13 cellular contexts compared by ENCODE assay signal in the genomic region with DNA sequence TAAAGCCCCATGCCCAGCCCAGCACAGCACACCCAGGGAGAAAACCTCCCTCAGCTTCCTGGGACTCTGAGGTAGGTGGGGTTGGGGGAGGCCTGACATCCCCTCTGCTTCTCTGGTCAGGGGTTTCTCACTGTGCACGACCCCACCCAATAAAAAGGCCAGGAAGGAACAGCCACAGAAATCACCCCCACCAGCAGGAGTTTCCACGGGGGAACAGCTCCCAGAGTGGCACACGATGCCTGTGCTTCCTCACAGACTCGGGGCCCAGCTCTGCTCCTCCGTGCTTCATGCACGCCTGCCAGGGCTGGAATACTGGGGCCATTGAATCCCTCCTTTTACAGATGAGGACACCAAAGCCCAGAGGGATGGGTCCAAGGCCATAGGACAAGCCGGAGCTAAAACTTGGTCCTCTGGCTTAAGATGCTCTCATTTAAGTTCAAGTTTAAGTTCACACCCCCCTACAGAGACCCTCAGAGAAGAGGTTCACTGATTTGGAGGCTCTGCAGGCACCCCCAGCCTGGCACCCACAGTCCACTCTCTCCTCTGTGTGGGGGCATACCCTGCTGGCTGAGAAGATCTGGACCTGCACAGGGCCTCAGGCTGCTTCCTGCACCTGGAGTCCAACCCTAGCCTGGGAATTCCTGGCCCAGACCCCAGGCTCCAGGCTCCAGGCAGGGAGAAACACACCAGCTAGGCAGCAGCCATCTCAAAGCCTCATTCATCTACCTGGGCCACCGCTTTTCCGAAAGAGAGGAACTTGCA. TPM values are rescaled to one million over a fixed set of nuclear protein-coding genes. Genes with fewer than 3 reads are reported as not detected.
DNase-seq lines count a peak whose midpoint lies in the region; ATAC-seq and TF ChIP-seq lines count a peak whose summit lies in the region.
"Had no signal": no experiment of that assay in that cellular context is flagged by ENCODE, and none has a peak within 500 bp of the region (broad histone marks: within the 10 kb centered on the region; RNA-seq: fewer than 3 reads in every experiment).

No MANE protein-coding gene starts in this region.

- ATAC-seq in activated T-cell treated with anti-CD3 and anti-CD28 coated beads, Interleukin-2, amount 50 U/mL, for 72 hours (replicated peaks in 1 of 2): peak in 1 of 2 donors; percentile 30
- ATAC-seq in natural killer cell treated with Interleukin-12 subunit alpha and Interleukin-12 subunit beta and Interleukin-15 and Interleukin-18, amount 100 ng/mL, for 72 hours: no peak
- ATAC-seq in upper lobe of left lung (ENCODE audit: low FRiP score in 2 of 2): no peak

- 85 to 100% methylated on average over 2 to 9 of the region's 9 CpGs for WGBS in upper lobe of left lung, 2 donors

- TF ChIP-seq CTCF in dorsolateral prefrontal cortex (IDR thresholded peaks at IDR 0.05 in 54 of 56, conservative IDR thresholded peaks at IDR 0.05 in 2 of 56; ENCODE audit: low read depth in 1 of 56, partially characterized antibody in 56 of 56): no peak
- TF ChIP-seq CTCF in upper lobe of left lung (IDR thresholded peaks at IDR 0.05): no peak
- TF ChIP-seq CTCF in nephron progenitor cell (IDR thresholded peaks at IDR 0.05): no peak

- H3K27ac ChIP-seq in dorsolateral prefrontal cortex: peak overlapping the region; percentile 1 to 99 (median 97)
- peak overlapping the region; percentile 72 to 89 (median 78) for H3K27ac ChIP-seq in upper lobe of left lung

- H3K36me3 ChIP-seq in upper lobe of left lung: peaks cover 9 to 21% (median 12%) of the 10 kb centered on the region in 4 donors
- H3K36me3 ChIP-seq: HAP-1 had no signal

- no peak for DNase-seq in activated T-cell treated with anti-CD3 and anti-CD28 coated beads, Interleukin-2, amount 50 U/mL, for 72 hours
- DNase-seq in activated T-cell treated with anti-CD3 and anti-CD28 coated beads, Interleukin-2, amount 50 U/mL, for 48 hours: no peak
- DNase-seq in dorsolateral prefrontal cortex (peak in 1 of 10 donors; percentile 40), upper lobe of left lung (no peak), islet precursor cell (no peak), nephron progenitor cell (no peak), T-helper 9 cell (no peak)
- DNase-seq in natural killer cell treated with Interleukin-12 subunit alpha and Interleukin-12 subunit beta and Interleukin-15 and Interleukin-18, amount 100 ng/mL, for 72 hours (ENCODE audit: low spot score): no peak
- DNase-seq: retina had no signal

- intact Hi-C loops in dorsolateral prefrontal cortex (cut with DNase I): no loop called here

- TF ChIP-seq POLR2A in upper lobe of left lung (IDR thresholded peaks at IDR 0.05): no peak

- peak overlapping the region; percentile 89 for H3K27ac Mint-ChIP-seq in activated T-cell treated with anti-CD3 and anti-CD28 coated beads, Interleukin-2, amount 50 U/mL, for 72 hours
- peak overlapping the region; percentile 97 to 99 for H3K27ac Mint-ChIP-seq in natural killer cell treated with Interleukin-12 subunit alpha and Interleukin-12 subunit beta and Interleukin-15 and Interleukin-18, amount 100 ng/mL, for 72 hours
- no peak overlapping the region for H3K27ac Mint-ChIP-seq in nephron progenitor cell

- no peaks in the 10 kb centered on the region for H3K27me3 Mint-ChIP-seq in activated T-cell treated with anti-CD3 and anti-CD28 coated beads, Interleukin-2, amount 50 U/mL, for 72 hours (ENCODE audit: low read depth)
- H3K27me3 Mint-ChIP-seq in natural killer cell treated with Interleukin-12 subunit alpha and Interleukin-12 subunit beta and Interleukin-15 and Interleukin-18, amount 100 ng/mL, for 72 hours: no peaks in the 10 kb centered on the region
- H3K27me3 Mint-ChIP-seq in nephron progenitor cell (ENCODE audit: low read depth, poor library complexity): peaks cover 34% of the 10 kb centered on the region

- H3K4me1 ChIP-seq in upper lobe of left lung: peaks cover 66 to 76% (median 71%) of the 10 kb centered on the region in 4 donors
- H3K4me1 ChIP-seq: HAP-1 had no signal

- TF ChIP-seq EP300 in upper lobe of left lung (IDR thresholded peaks at IDR 0.05): no peak

- H3K9me3 Mint-ChIP-seq in activated T-cell treated with anti-CD3 and anti-CD28 coated beads, Interleukin-2, amount 50 U/mL, for 72 hours: no peaks in the 10 kb centered on the region
- H3K9me3 Mint-ChIP-seq in natural killer cell treated with Interleukin-12 subunit alpha and Interleukin-12 subunit beta and Interleukin-15 and Interleukin-18, amount 100 ng/mL, for 72 hours: no peaks in the 10 kb centered on the region
- no peaks in the 10 kb centered on the region for H3K9me3 Mint-ChIP-seq in nephron progenitor cell

- peaks cover 12% of the 10 kb centered on the region for H3K4me1 Mint-ChIP-seq in activated T-cell treated with anti-CD3 and anti-CD28 coated beads, Interleukin-2, amount 50 U/mL, for 72 hours (ENCODE audit: low read depth)
- peaks cover 11 to 18% of the 10 kb centered on the region in 2 donors for H3K4me1 Mint-ChIP-seq in natural killer cell treated with Interleukin-12 subunit alpha and Interleukin-12 subunit beta and Interleukin-15 and Interleukin-18, amount 100 ng/mL, for 72 hours (ENCODE audit: low read depth in 2 of 2)
- peaks cover 14% of the 10 kb centered on the region for H3K4me1 Mint-ChIP-seq in nephron progenitor cell

- H3K4me3 Mint-ChIP-seq in activated T-cell treated with anti-CD3 and anti-CD28 coated beads, Interleukin-2, amount 50 U/mL, for 72 hours: no peak overlapping the region
- peak overlapping the region; percentile 76 for H3K4me3 Mint-ChIP-seq in natural killer cell treated with Interleukin-12 subunit alpha and Interleukin-12 subunit beta and Interleukin-15 and Interleukin-18, amount 100 ng/mL, for 72 hours
- H3K4me3 Mint-ChIP-seq in nephron progenitor cell: no peak overlapping the region

- no peaks in the 10 kb centered on the region for H3K36me3 Mint-ChIP-seq in activated T-cell treated with anti-CD3 and anti-CD28 coated beads, Interleukin-2, amount 50 U/mL, for 72 hours (ENCODE audit: insufficient read depth in 2 of 2)
- no peaks in the 10 kb centered on the region for H3K36me3 Mint-ChIP-seq in natural killer cell treated with Interleukin-12 subunit alpha and Interleukin-12 subunit beta and Interleukin-15 and Interleukin-18, amount 100 ng/mL, for 72 hours
- no peaks in the 10 kb centered on the region for H3K36me3 Mint-ChIP-seq in nephron progenitor cell (ENCODE audit: low read depth)

- peak overlapping the region in 1 of 59 donors; percentile 9 for H3K4me3 ChIP-seq in dorsolateral prefrontal cortex
- no peak overlapping the region for H3K4me3 ChIP-seq in upper lobe of left lung
- H3K4me3 ChIP-seq: HAP-1 had no signal

- H3K9me3 ChIP-seq in upper lobe of left lung: no peaks in the 10 kb centered on the region
- H3K9me3 ChIP-seq: HAP-1 had no signal

- no peaks in the 10 kb centered on the region for H3K27me3 ChIP-seq in dorsolateral prefrontal cortex
- H3K27me3 ChIP-seq in upper lobe of left lung: no peaks in the 10 kb centered on the region

RNA-seq across cellular contexts. Expression of a gene that starts 14.3 kb away (rescaled TPM):
- total RNA-seq in activated T-cell treated with anti-CD3 and anti-CD28 coated beads, Interleukin-2, amount 50 U/mL, for 72 hours: 10 to 100 TPM; 18.2 to 23.8 TPM
- total RNA-seq in dorsolateral prefrontal cortex: 100 to 1,000 TPM in 2 of 120 experiments, 10 to 100 TPM in 118; 18.5 to 154 (median 56.4) TPM
- total RNA-seq in natural killer cell treated with Interleukin-12 subunit alpha and Interleukin-12 subunit beta and Interleukin-15 and Interleukin-18, amount 100 ng/mL, for 72 hours: 1 to 10 TPM; 5.8 to 7.6 TPM
- 100 to 1,000 TPM in 1 of 6 donors, 10 to 100 TPM in 5; 39.7 to 122 (median 58.1) TPM for total RNA-seq in upper lobe of left lung

RNA-seq across cellular contexts. Expression of a gene that starts 38.3 kb away (rescaled TPM):
- under 1 TPM in 1 of 2 donors, not detected in 1; 0.12 TPM for total RNA-seq in activated T-cell treated with anti-CD3 and anti-CD28 coated beads, Interleukin-2, amount 50 U/mL, for 72 hours
- total RNA-seq in dorsolateral prefrontal cortex: 10 to 100 TPM in 2 of 120 experiments, 1 to 10 TPM in 118; 1.2 to 12.1 (median 4.6) TPM
- not detected for total RNA-seq in natural killer cell treated with Interleukin-12 subunit alpha and Interleukin-12 subunit beta and Interleukin-15 and Interleukin-18, amount 100 ng/mL, for 72 hours
- total RNA-seq in upper lobe of left lung: not detected
- total RNA-seq: left colon, NCI-H460, SK-MEL-5 had no signal

RNA-seq across cellular contexts. Expression of a gene that starts 51.1 kb away (rescaled TPM):
- 10 to 100 TPM; 65.2 to 70.2 TPM for total RNA-seq in activated T-cell treated with anti-CD3 and anti-CD28 coated beads, Interleukin-2, amount 50 U/mL, for 72 hours
- total RNA-seq in dorsolateral prefrontal cortex (100 to 1,000 TPM in 21 of 120 experiments, 10 to 100 TPM in 99; 43.1 to 113 (median 90.4) TPM), upper lobe of left lung (10 to 100 TPM; 31.4 to 80.1 (median 55.5) TPM)
- 100 to 1,000 TPM; 109 to 206 TPM for total RNA-seq in natural killer cell treated with Interleukin-12 subunit alpha and Interleukin-12 subunit beta and Interleukin-15 and Interleukin-18, amount 100 ng/mL, for 72 hours
